ENCODE assay signal across 10 cellular contexts in genomic region chr17:38873646-38874380, GRCh38.
DNase-seq lines count a peak whose midpoint lies in the region; ATAC-seq and TF ChIP-seq lines count a peak whose summit lies in the region.
"Had no signal": no experiment of that assay in that cellular context is flagged by ENCODE, and none has a peak within 500 bp of the region (broad histone marks: within the 10 kb centered on the region; RNA-seq: fewer than 3 reads in every experiment).

No MANE protein-coding gene starts in this region.

- ATAC-seq in GM19395 (IDR thresholded peaks at IDR 0.05; ENCODE audit: unreplicated experiment) (no peak), GM18858 (IDR thresholded peaks at IDR 0.05; ENCODE audit: unreplicated experiment) (no peak), GM21528 (IDR thresholded peaks at IDR 0.05; ENCODE audit: low FRiP score, unreplicated experiment) (no peak)

- H3K27ac ChIP-seq in HUES48 (ENCODE audit: low read depth, low read length) = peak overlapping the region; percentile 28
- peak overlapping the region; percentile 19 for H3K27ac ChIP-seq in cingulate gyrus (ENCODE audit: low read depth, low read length)
- H3K27ac ChIP-seq: brain microvascular endothelial cell had no signal

- H3K36me3 ChIP-seq in HUES48 (ENCODE audit: control insufficient read depth, insufficient read depth, low read length) = peaks cover 17% of the 10 kb centered on the region

- no peak overlapping the region for H3K9ac ChIP-seq in HUES48 (ENCODE audit: low read depth, low read length)

- DNase-seq in ACHN (peak; percentile 42), nephron progenitor cell (no peak), epidermal melanocyte (ENCODE audit: insufficient read length, low spot score) (no peak)
- DNase-seq: brain microvascular endothelial cell; NK-92 treated with Interleukin-12 subunit alpha and Interleukin-12 subunit beta, amount 100 ng/mL, for 24 hours had no signal

- in situ Hi-C loops in ACHN (cut with HindIII; ENCODE audit: low pct_ligation_motif_present, low pct_unique_long_range_greater_than_20kb, low sequenced_read_pairs) = no loop called here

- peaks cover 10% of the 10 kb centered on the region for H3K36me3 Mint-ChIP-seq in nephron progenitor cell (ENCODE audit: low read depth)

- no peak overlapping the region for H3K4me3 ChIP-seq in HUES48 (ENCODE audit: low read depth, low read length)

- peaks cover 61% of the 10 kb centered on the region for H3K4me1 ChIP-seq in HUES48 (ENCODE audit: control insufficient read depth, insufficient read depth, low read length)

- TF ChIP-seq CTCF in nephron progenitor cell (IDR thresholded peaks at IDR 0.05) = no peak

- no peak overlapping the region for H3K27ac Mint-ChIP-seq in nephron progenitor cell

- no peaks in the 10 kb centered on the region for H3K27me3 ChIP-seq in HUES48 (ENCODE audit: control insufficient read depth, insufficient read depth, low read length)
- H3K27me3 ChIP-seq: brain microvascular endothelial cell had no signal

- H3K4me1 Mint-ChIP-seq in nephron progenitor cell = peaks cover 60% of the 10 kb centered on the region

- H3K9me3 ChIP-seq in HUES48 (ENCODE audit: control insufficient read depth, insufficient read depth, low read length) = no peaks in the 10 kb centered on the region

- H3K9me3 Mint-ChIP-seq in nephron progenitor cell = no peaks in the 10 kb centered on the region

- H3K27me3 Mint-ChIP-seq in nephron progenitor cell (ENCODE audit: low read depth, poor library complexity) = peaks cover 11% of the 10 kb centered on the region

- peak overlapping the region; percentile 32 for H3K4me3 Mint-ChIP-seq in nephron progenitor cell
